In the genomic region with DNA sequence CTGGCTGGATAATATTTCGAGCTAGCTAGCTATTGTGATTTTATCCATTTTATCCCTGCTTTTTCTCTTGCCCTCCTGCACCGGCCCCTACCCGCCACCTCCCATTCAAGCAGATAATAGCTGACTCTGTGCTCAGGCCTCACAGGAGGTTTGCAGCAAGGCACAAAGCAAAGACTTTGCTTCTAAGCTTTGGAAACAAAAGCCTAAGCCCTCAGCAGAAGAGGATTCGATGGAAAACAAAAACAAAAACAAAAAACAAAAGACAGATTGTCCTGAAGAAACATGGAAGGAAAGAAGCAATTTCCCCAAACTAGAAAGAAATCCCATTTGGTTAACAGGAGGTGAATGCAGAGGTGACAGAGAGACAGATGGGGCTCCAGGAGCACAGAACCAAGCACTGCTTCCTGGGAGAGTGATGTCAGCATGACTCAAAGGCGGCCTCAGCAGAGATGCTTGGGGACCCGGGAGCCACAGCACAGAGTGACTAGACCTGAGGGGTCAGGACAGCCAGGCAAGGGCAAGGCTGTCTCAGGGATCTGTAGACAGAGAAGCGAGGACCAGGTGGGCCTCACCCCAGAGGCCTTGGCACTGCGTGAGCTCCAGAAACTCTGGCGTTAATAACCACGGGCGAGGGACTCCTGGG, we compare ENCODE assay signal across 12 cellular contexts. TPM values are rescaled to one million over a fixed set of nuclear protein-coding genes. Genes with fewer than 3 reads are reported as not detected.
A peak's percentile ranks its signal among the peaks of the same experiment; 100 is the strongest.
DNase-seq lines count a peak whose midpoint lies in the region; ATAC-seq, FAIRE-seq and TF ChIP-seq lines count a peak whose summit lies in the region.
"Had no signal": no experiment of that assay in that cellular context is flagged by ENCODE, and none has a peak within 500 bp of the region (broad histone marks: within the 10 kb centered on the region; RNA-seq: fewer than 3 reads in every experiment).

No MANE protein-coding gene starts in this region.

- no peak for TF ChIP-seq POLR2A in H54 (IDR thresholded peaks at IDR 0.05; ENCODE audit: low read depth, low read length)

- H3K4me1 Mint-ChIP-seq in activated CD4-positive, alpha-beta T cell treated with anti-CD3 and anti-CD28 coated beads, Interleukin-2, amount 10 ng/mL, durations not matched to agents 7 days and 5 days, result peaks cover 14% of the 10 kb centered on the region
- H3K4me1 Mint-ChIP-seq in naive thymus-derived CD8-positive, alpha-beta T cell, result peaks cover 0 to 2% (median 0%) of the 10 kb centered on the region in 4 donors

- peaks cover 7% of the 10 kb centered on the region for H3K27me3 ChIP-seq in ACC112 (ENCODE audit: insufficient read depth, low read length)
- H3K27me3 ChIP-seq: cardiac muscle cell had no signal

- no peak for ATAC-seq in naive thymus-derived CD8-positive, alpha-beta T cell
- ATAC-seq in GM18519 (IDR thresholded peaks at IDR 0.05; ENCODE audit: low FRiP score, unreplicated experiment), result no peak
- ATAC-seq in HG02970 (IDR thresholded peaks at IDR 0.05; ENCODE audit: low FRiP score, unreplicated experiment), result no peak
- ATAC-seq: T-helper 17 cell had no signal

- POLR2A ChIA-PET in activated CD4-positive, alpha-beta T cell treated with anti-CD3 and anti-CD28 coated beads, Interleukin-2, amount 10 ng/mL, durations not matched to agents 7 days and 5 days (lab: Charles Lee), result interaction anchor here (1.5 kb wide), 1 partner anchor 28 kb away, joined by 3 read pairs; no protein-coding TSS in a partner anchor
- POLR2A ChIA-PET in naive thymus-derived CD8-positive, alpha-beta T cell (lab: Charles Lee), result no interaction called here

- H3K4me3 Mint-ChIP-seq in activated CD4-positive, alpha-beta T cell treated with anti-CD3 and anti-CD28 coated beads, Interleukin-2, amount 10 ng/mL, durations not matched to agents 7 days and 5 days, result no peak overlapping the region
- peak overlapping the region in 1 of 10 donors; percentile 54 for H3K4me3 Mint-ChIP-seq in naive thymus-derived CD8-positive, alpha-beta T cell
- H3K4me3 Mint-ChIP-seq: T-helper 17 cell had no signal

- CTCF ChIA-PET in activated CD4-positive, alpha-beta T cell treated with anti-CD3 and anti-CD28 coated beads, Interleukin-2, amount 10 ng/mL, durations not matched to agents 7 days and 5 days (lab: Charles Lee), result interaction anchor here (0.5 to 1.6 kb wide), 4 partner anchors 9 to 274 kb away, joined by 3 to 10 read pairs (median 3); no protein-coding TSS in a partner anchor

- TF ChIP-seq CTCF in GM13976 (IDR thresholded peaks at IDR 0.05; ENCODE audit: borderline replicate concordance, control extremely low read depth, extremely low read depth, insufficient read depth, missing control alignments), result no peak

- peaks cover 8% of the 10 kb centered on the region for H3K27me3 Mint-ChIP-seq in activated CD4-positive, alpha-beta T cell treated with anti-CD3 and anti-CD28 coated beads, Interleukin-2, amount 10 ng/mL, durations not matched to agents 7 days and 5 days
- H3K27me3 Mint-ChIP-seq in naive thymus-derived CD8-positive, alpha-beta T cell, result peaks cover 0 to 16% (median 4%) of the 10 kb centered on the region in 5 donors

- DNase-seq in H54 (ENCODE audit: insufficient read length, low spot score) (peak; percentile 50), islet precursor cell (peak; percentile 72), GM13976 (ENCODE audit: low spot score) (no peak)
- no peak for DNase-seq in activated CD4-positive, alpha-beta T cell treated with anti-CD3 and anti-CD28 coated beads, Interleukin-2, amount 10 ng/mL, durations not matched to agents 7 days and 5 days
- no peak for DNase-seq in naive thymus-derived CD8-positive, alpha-beta T cell
- DNase-seq: DMS153, NCI-H1048, T-helper 17 cell had no signal

- H3K27ac ChIP-seq in ACC112 (ENCODE audit: low read depth, low read length), result no peak overlapping the region
- H3K27ac ChIP-seq: cardiac muscle cell had no signal

- peaks cover 10% of the 10 kb centered on the region for H3K4me1 ChIP-seq in ACC112 (ENCODE audit: control insufficient read depth, insufficient read depth, low read length, unreplicated experiment)

- no peaks in the 10 kb centered on the region for H3K79me2 ChIP-seq in ACC112 (ENCODE audit: control insufficient read depth, insufficient read depth, low read length, unreplicated experiment)

- no peak overlapping the region for H3K4me3 ChIP-seq in ACC112 (ENCODE audit: low read depth, low read length)
- H3K4me3 ChIP-seq: cardiac muscle cell had no signal

- no peaks in the 10 kb centered on the region for H3K36me3 Mint-ChIP-seq in activated CD4-positive, alpha-beta T cell treated with anti-CD3 and anti-CD28 coated beads, Interleukin-2, amount 10 ng/mL, durations not matched to agents 7 days and 5 days (ENCODE audit: low read depth)
- no peaks in the 10 kb centered on the region for H3K36me3 Mint-ChIP-seq in naive thymus-derived CD8-positive, alpha-beta T cell

- no peaks in the 10 kb centered on the region for H3K36me3 ChIP-seq in ACC112 (ENCODE audit: insufficient read depth, low read length)
- H3K36me3 ChIP-seq: cardiac muscle cell had no signal

- FAIRE-seq in H54 (lab: Jason Lieb, UNC), result peak; percentile 79

- peak overlapping the region; percentile 31 for H2AFZ ChIP-seq in ACC112 (ENCODE audit: low read length, unreplicated experiment)

- H3K27ac Mint-ChIP-seq in activated CD4-positive, alpha-beta T cell treated with anti-CD3 and anti-CD28 coated beads, Interleukin-2, amount 10 ng/mL, durations not matched to agents 7 days and 5 days, result peak overlapping the region; percentile 71
- no peak overlapping the region for H3K27ac Mint-ChIP-seq in naive thymus-derived CD8-positive, alpha-beta T cell
- H3K27ac Mint-ChIP-seq: T-helper 17 cell had no signal

- in situ Hi-C loops in GM13976 (cut with MboI; ENCODE audit: low sequenced_read_pairs, unreplicated experiment), result no loop called here

- H3K9me3 Mint-ChIP-seq in activated CD4-positive, alpha-beta T cell treated with anti-CD3 and anti-CD28 coated beads, Interleukin-2, amount 10 ng/mL, durations not matched to agents 7 days and 5 days, result no peaks in the 10 kb centered on the region
- H3K9me3 Mint-ChIP-seq in naive thymus-derived CD8-positive, alpha-beta T cell, result peaks cover 0 to 2% (median 0%) of the 10 kb centered on the region in 9 donors

RNA-seq across cellular contexts. Expression of a gene that starts 28.4 kb away (rescaled TPM):
- 10 to 100 TPM; 15.5 to 15.6 TPM for total RNA-seq in activated CD4-positive, alpha-beta T cell treated with anti-CD3 and anti-CD28 coated beads, Interleukin-2, amount 10 ng/mL, durations not matched to agents 7 days and 5 days
- 10 to 100 TPM; 29.4 to 33.6 TPM for total RNA-seq in naive thymus-derived CD8-positive, alpha-beta T cell
- 1 to 10 TPM; 2.8 to 4.0 (median 3.1) TPM for polyA plus RNA-seq in naive thymus-derived CD8-positive, alpha-beta T cell

Comparison
In these comparisons a context has a peak if more than half of its experiments do, and no peak if none do; other contexts are left out.
1. DNase-seq: peak in H54 (single experiment) and islet precursor cell (single experiment); none in activated CD4-positive, alpha-beta T cell treated with anti-CD3 and anti-CD28 coated beads, Interleukin-2, amount 10 ng/mL, durations not matched to agents 7 days and 5 days (single experiment), GM13976 (single experiment) and naive thymus-derived CD8-positive, alpha-beta T cell (0 of 10).